Comparison of ENCODE assay signal across 8 cellular contexts in genomic region chr4:7844247-7844991, GRCh38.
DNase-seq lines count a peak whose midpoint lies in the region; ATAC-seq and TF ChIP-seq lines count a peak whose summit lies in the region.

No MANE protein-coding gene starts in this region.

- H3K9me3 ChIP-seq in effector memory CD4-positive, alpha-beta T cell (ENCODE audit: control insufficient read depth, low read length): no peaks in the 10 kb centered on the region
- H3K9me3 ChIP-seq in mucosa of descending colon: no peaks in the 10 kb centered on the region

- H3K4me3 ChIP-seq in BJ (ENCODE audit: low read depth, low read length) (no peak overlapping the region), mucosa of descending colon (no peak overlapping the region)
- no peak overlapping the region for H3K4me3 ChIP-seq in effector memory CD4-positive, alpha-beta T cell (ENCODE audit: insufficient read depth, low read depth, low read length, poor library complexity, severe bottlenecking)

- peak; percentile 62 for TF ChIP-seq CTCF in BJ (IDR thresholded peaks at IDR 0.05; ENCODE audit: insufficient read depth, low read depth, low read length)
- TF ChIP-seq CTCF in mucosa of descending colon (IDR thresholded peaks at IDR 0.05): peak; percentile 58

- CTCF ChIA-PET in BJ (lab: Yijun Ruan, JAX): interaction anchor here (0.6 to 2.7 kb wide), 16 partner anchors 10 to 143 kb away, joined by 3 to 13 read pairs (median 4); no protein-coding TSS in a partner anchor

- no peaks in the 10 kb centered on the region for H3K27me3 ChIP-seq in BJ (ENCODE audit: control insufficient read depth, insufficient read depth, low read length)
- no peaks in the 10 kb centered on the region for H3K27me3 ChIP-seq in effector memory CD4-positive, alpha-beta T cell (replicated peaks; ENCODE audit: control insufficient read depth, insufficient read depth, low read length, poor library complexity, severe bottlenecking)

- POLR2A ChIA-PET in BJ (lab: Charles Lee): interaction anchor here (0.8 kb wide), 1 partner anchor 16 kb away, joined by 4 read pairs; no protein-coding TSS in a partner anchor

- H3K27ac ChIP-seq in effector memory CD4-positive, alpha-beta T cell (ENCODE audit: insufficient read depth, low read length, poor library complexity, severe bottlenecking): no peak overlapping the region

- H3K36me3 ChIP-seq in BJ (ENCODE audit: control insufficient read depth, insufficient read depth, low read length) (peaks cover 11% of the 10 kb centered on the region), mucosa of descending colon (ENCODE audit: low read depth) (no peaks in the 10 kb centered on the region)
- H3K36me3 ChIP-seq in effector memory CD4-positive, alpha-beta T cell (ENCODE audit: control insufficient read depth, insufficient read depth, low read length): peaks cover 9% of the 10 kb centered on the region

- peak; percentile 85 for DNase-seq in BJ (ENCODE audit: low read depth)
- peak; percentile 58 for DNase-seq in NCI-H146 (lab: John Stamatoyannopoulos, UW)
- peak; percentile 78 to 85 for DNase-seq in activated CD4-positive, alpha-beta T cell treated with anti-CD3 and anti-CD28 coated beads, Interleukin-2, amount 50 U/mL, for 48 hours
- DNase-seq in effector memory CD4-positive, alpha-beta T cell: peak; percentile 37 to 49 (median 45)
- peak; percentile 76 to 89 (median 81) for DNase-seq in mucosa of descending colon
- DNase-seq in stimulated activated CD8-positive, alpha-beta memory T cell treated with anti-CD3 and anti-CD28 coated beads, Interleukin-4, amount 100 ng/mL, for 4 hours (ENCODE audit: low read depth in 2 of 2, low spot score in 1 of 2): peak; percentile 53 to 58
- no peak for DNase-seq in occipital lobe (lab: John Stamatoyannopoulos, UW)

- H3K4me1 ChIP-seq in effector memory CD4-positive, alpha-beta T cell (ENCODE audit: control insufficient read depth, insufficient read depth, low read length, poor library complexity, severe bottlenecking): peaks cover 12% of the 10 kb centered on the region
- H3K4me1 ChIP-seq in mucosa of descending colon (ENCODE audit: low read depth): no peaks in the 10 kb centered on the region

- intact Hi-C loops in mucosa of descending colon (cut with DNase I, micrococcal nuclease): no loop called here

- peak; percentile 74 for ATAC-seq in GM19397 (IDR thresholded peaks at IDR 0.05; ENCODE audit: unreplicated experiment)
- peak; percentile 88 for ATAC-seq in mucosa of descending colon
